ENCODE assay signal across 9 cellular contexts in genomic region chr1:67535474-67535873, GRCh38.
DNase-seq lines count a peak whose midpoint lies in the region; FAIRE-seq and TF ChIP-seq lines count a peak whose summit lies in the region.
"Had no signal": no experiment of that assay in that cellular context is flagged by ENCODE, and none has a peak within 500 bp of the region (broad histone marks: within the 10 kb centered on the region; RNA-seq: fewer than 3 reads in every experiment).

No MANE protein-coding gene starts in this region.

- H3K4me2 ChIP-seq in MM.1S (ENCODE audit: low read depth, low read length) = no peak overlapping the region
- H3K4me2 ChIP-seq: BLaER1 had no signal

- no peaks in the 10 kb centered on the region for H3K4me1 Mint-ChIP-seq in T-helper 2 cell treated with Interferon-gamma antibody and Interleukin-4, amounts not matched to agents 5 μg/mL and 100 μg/mL, for 36 hours (ENCODE audit: low read depth)

- H3K27ac ChIP-seq in MM.1S (ENCODE audit: low read length) = no peak overlapping the region
- H3K27ac ChIP-seq: BLaER1 had no signal

- H3K27me3 ChIP-seq in MM.1S (replicated peaks; ENCODE audit: insufficient read depth, low read length) (no peaks in the 10 kb centered on the region), bronchial epithelial cell (ENCODE audit: control insufficient read depth, insufficient read depth, low read length) (no peaks in the 10 kb centered on the region)
- H3K27me3 ChIP-seq: BLaER1 had no signal

- H3K9me3 Mint-ChIP-seq in T-helper 2 cell treated with Interferon-gamma antibody and Interleukin-4, amounts not matched to agents 5 μg/mL and 100 μg/mL, for 36 hours = no peaks in the 10 kb centered on the region

- no peaks in the 10 kb centered on the region for H3K36me3 ChIP-seq in MM.1S (replicated peaks; ENCODE audit: insufficient read depth, low read length)
- no peaks in the 10 kb centered on the region for H3K36me3 ChIP-seq in bronchial epithelial cell (ENCODE audit: control insufficient read depth, insufficient read depth, low read length)
- H3K36me3 ChIP-seq: BLaER1 had no signal

- H3K4me3 ChIP-seq in MM.1S (ENCODE audit: low read length) = no peak overlapping the region
- no peak overlapping the region for H3K4me3 ChIP-seq in bronchial epithelial cell (ENCODE audit: low read depth, low read length)
- H3K4me3 ChIP-seq: BLaER1 had no signal

- H3F3A ChIP-seq in MM.1S (ENCODE audit: insufficient read depth, low read length) = no peaks in the 10 kb centered on the region

- H3K79me2 ChIP-seq in MM.1S (ENCODE audit: low read length) = no peaks in the 10 kb centered on the region

- H3K36me3 Mint-ChIP-seq in T-helper 2 cell treated with Interferon-gamma antibody and Interleukin-4, amounts not matched to agents 5 μg/mL and 100 μg/mL, for 36 hours (ENCODE audit: low read depth) = no peaks in the 10 kb centered on the region

- H3K4me1 ChIP-seq in MM.1S (ENCODE audit: low read length) = no peaks in the 10 kb centered on the region

- TF ChIP-seq CTCF in MM.1S (IDR thresholded peaks at IDR 0.05; ENCODE audit: low read length) (peak; percentile 83), bronchial epithelial cell (IDR thresholded peaks at IDR 0.05; ENCODE audit: insufficient read depth, low read length, severe bottlenecking) (peak; percentile 97)

- no peaks in the 10 kb centered on the region for H3K9me2 ChIP-seq in MM.1S (replicated peaks; ENCODE audit: insufficient read depth, low read length)

- H3K9ac ChIP-seq in MM.1S (ENCODE audit: low read length) = no peak overlapping the region
- H3K9ac ChIP-seq: BLaER1 had no signal

- no peak overlapping the region for H3K27ac Mint-ChIP-seq in T-helper 2 cell treated with Interferon-gamma antibody and Interleukin-4, amounts not matched to agents 5 μg/mL and 100 μg/mL, for 36 hours

- no peaks in the 10 kb centered on the region for H4K20me1 ChIP-seq in MM.1S (ENCODE audit: insufficient read depth, low read length)
- H4K20me1 ChIP-seq: BLaER1 had no signal

- DNase-seq in NCI-H1417 (lab: John Stamatoyannopoulos, UW) (peak; percentile 2 to 26 (median 13)), NCI-H1417 treated with DMSO at 0.1 percent for 48 hours (lab: John Stamatoyannopoulos, UW) (no peak), HCEC 1CT (peak; percentile 82), MM.1S (peak; percentile 42), bronchial epithelial cell (ENCODE audit: low read depth) (peak; percentile 90), kidney glomerular epithelial cell (lab: John Stamatoyannopoulos, UW) (peak; percentile 78)
- peak; percentile 31 for DNase-seq in T-helper 2 cell treated with Interferon-gamma antibody and Interleukin-4, amounts not matched to agents 5 μg/mL and 100 μg/mL, for 36 hours (ENCODE audit: low spot score)
- peak; percentile 9 for DNase-seq in stimulated activated CD4-positive, alpha-beta T cell treated with anti-CD3 and anti-CD28 coated beads, Interleukin-2, amount 100 ng/mL, for 4 hours (ENCODE audit: low read depth)

- no peak overlapping the region for H2AFZ ChIP-seq in MM.1S (ENCODE audit: low read length)

- H3K9me3 ChIP-seq in MM.1S (replicated peaks; ENCODE audit: insufficient read depth, low read length) = no peaks in the 10 kb centered on the region
- H3K9me3 ChIP-seq: BLaER1 had no signal

- no peak overlapping the region for H3K4me3 Mint-ChIP-seq in T-helper 2 cell treated with Interferon-gamma antibody and Interleukin-4, amounts not matched to agents 5 μg/mL and 100 μg/mL, for 36 hours

- H3K27me3 Mint-ChIP-seq in T-helper 2 cell treated with Interferon-gamma antibody and Interleukin-4, amounts not matched to agents 5 μg/mL and 100 μg/mL, for 36 hours (ENCODE audit: low read depth) = no peaks in the 10 kb centered on the region

- FAIRE-seq in bronchial epithelial cell (lab: Jason Lieb, UNC) = no peak
